ENCODE assay signal across 23 cellular contexts in genomic region chr18:77439888-77440287, GRCh38.
DNase-seq lines count a peak whose midpoint lies in the region; ATAC-seq, FAIRE-seq and TF ChIP-seq lines count a peak whose summit lies in the region.
"Had no signal": no experiment of that assay in that cellular context is flagged by ENCODE, and none has a peak within 500 bp of the region (broad histone marks: within the 10 kb centered on the region; RNA-seq: fewer than 3 reads in every experiment).

No MANE protein-coding gene starts in this region.

- no peak overlapping the region for H3K23ac ChIP-seq in mesenchymal stem cell (ENCODE audit: low read length in 2 of 2)

- H3K4me3 ChIP-seq in mesenchymal stem cell (ENCODE audit: insufficient read depth in 1 of 2, low read depth in 1 of 2, low read length in 2 of 2) = no peak overlapping the region
- H3K4me3 ChIP-seq: A549; BLaER1 treated with 17β-estradiol and CSF1 and Interleukin-3, amounts not matched to agents 10 nM and 100 nM; GM12878 had no signal

- FAIRE-seq in D721Med (lab: Jason Lieb, UNC) = peak; percentile 84
- FAIRE-seq: A549, GM12878, GM12892, GM18507, GM19239 had no signal

- no peak overlapping the region for H2BK12ac ChIP-seq in mesenchymal stem cell (ENCODE audit: low read length in 2 of 2)

- H3K9me3 ChIP-seq in mesenchymal stem cell (ENCODE audit: control insufficient read depth, low read length) = no peaks in the 10 kb centered on the region
- H3K9me3 ChIP-seq: A549; BLaER1 treated with 17β-estradiol and CSF1 and Interleukin-3, amounts not matched to agents 10 nM and 100 nM; Caco-2 had no signal

- H2BK5ac ChIP-seq in mesenchymal stem cell (ENCODE audit: low read depth, low read length, poor library complexity, severe bottlenecking) = no peak overlapping the region

- H3K4me2 ChIP-seq in mesenchymal stem cell (ENCODE audit: low read length, poor library complexity, severe bottlenecking) = no peak overlapping the region
- H3K4me2 ChIP-seq: A549; BLaER1 treated with 17β-estradiol and CSF1 and Interleukin-3, amounts not matched to agents 10 nM and 100 nM had no signal

- ATAC-seq in GM18867 (IDR thresholded peaks at IDR 0.05; ENCODE audit: unreplicated experiment) = peak; percentile 69
- ATAC-seq: A549; CD8-positive, alpha-beta T cell; GM12878 had no signal

- no peaks in the 10 kb centered on the region for H3K27me3 ChIP-seq in mesenchymal stem cell (ENCODE audit: control insufficient read depth in 1 of 2, insufficient read depth in 1 of 2, low read length in 2 of 2)
- H3K27me3 ChIP-seq: BLaER1 treated with 17β-estradiol and CSF1 and Interleukin-3, amounts not matched to agents 10 nM and 100 nM had no signal

- DNase-seq in D721Med (ENCODE audit: insufficient read length, low spot score) = no peak
- DNase-seq in NCI-H526 treated with DMSO at 0.1 percent for 48 hours (lab: John Stamatoyannopoulos, UW) = peak; percentile 40
- DNase-seq in foreskin melanocyte = peak; percentile 10
- DNase-seq in mesenchymal stem cell = no peak
- no peak for DNase-seq in SHP77 treated with DMSO at 0.1 percent for 48 hours (lab: John Stamatoyannopoulos, UW)
- no peak for DNase-seq in NCI-H524 (lab: John Stamatoyannopoulos, UW)
- DNase-seq: AML-193; Caco-2; Calu3; CD4-positive, alpha-beta T cell; CD8-positive, alpha-beta T cell; DMS 273 treated with DMSO at 0.1 percent for 48 hours; DMS79 treated with DMSO at 0.1 percent for 48 hours; GF-D8 had no signal

- 89% methylated on average over 2 of the region's 2 CpGs for WGBS in mesenchymal stem cell

- H3K14ac ChIP-seq in mesenchymal stem cell (ENCODE audit: low read length in 2 of 2) = no peak overlapping the region

- H3K36me3 ChIP-seq in mesenchymal stem cell (ENCODE audit: control insufficient read depth in 1 of 2, insufficient read depth in 2 of 2, low read depth in 1 of 2, low read length in 2 of 2) = no peaks in the 10 kb centered on the region
- H3K36me3 ChIP-seq: BLaER1 treated with 17β-estradiol and CSF1 and Interleukin-3, amounts not matched to agents 10 nM and 100 nM had no signal

- no peak for TF ChIP-seq CTCF in D721Med (IDR thresholded peaks at IDR 0.05; ENCODE audit: insufficient read depth, missing control alignments)

- no peak overlapping the region for H3K9ac ChIP-seq in mesenchymal stem cell (ENCODE audit: low read length)
- H3K9ac ChIP-seq: BLaER1 treated with 17β-estradiol and CSF1 and Interleukin-3, amounts not matched to agents 10 nM and 100 nM had no signal

- H2BK15ac ChIP-seq in mesenchymal stem cell (ENCODE audit: low read depth, poor library complexity, severe bottlenecking) = no peak overlapping the region

- no peak overlapping the region for H2AFZ ChIP-seq in mesenchymal stem cell (ENCODE audit: low read depth, low read length)

- no peak overlapping the region for H3K18ac ChIP-seq in mesenchymal stem cell (ENCODE audit: low read depth in 1 of 2, low read length in 2 of 2)

- H3K4me1 ChIP-seq in mesenchymal stem cell (ENCODE audit: control insufficient read depth, insufficient read depth, low read depth, low read length) = no peaks in the 10 kb centered on the region
- H3K4me1 ChIP-seq: A549, Caco-2 had no signal

- H3K79me1 ChIP-seq in mesenchymal stem cell (replicated peaks; ENCODE audit: low read length, poor library complexity, severe bottlenecking) = no peaks in the 10 kb centered on the region

- no peak overlapping the region for H3K4ac ChIP-seq in mesenchymal stem cell (ENCODE audit: low read depth in 1 of 2, low read length in 2 of 2)

- H2AK5ac ChIP-seq in mesenchymal stem cell (ENCODE audit: low read length, severe bottlenecking) = no peak overlapping the region

- H4K8ac ChIP-seq in mesenchymal stem cell (ENCODE audit: low read length) = no peak overlapping the region

- H2BK120ac ChIP-seq in mesenchymal stem cell (ENCODE audit: low read depth, low read length) = no peak overlapping the region

- H3K27ac ChIP-seq in mesenchymal stem cell (ENCODE audit: low read length, poor library complexity, severe bottlenecking) = no peak overlapping the region
- H3K27ac ChIP-seq: 22Rv1, A549, C4-2B had no signal

- no peak overlapping the region for H4K91ac ChIP-seq in mesenchymal stem cell (ENCODE audit: low read length)

Comparison
In these comparisons a context has a peak if more than half of its experiments do, and no peak if none do; other contexts are left out.
1. DNase-seq: peak in NCI-H526 treated with DMSO at 0.1 percent for 48 hours (single experiment) and foreskin melanocyte (single experiment); none in D721Med (single experiment), mesenchymal stem cell (single experiment), SHP77 treated with DMSO at 0.1 percent for 48 hours (single experiment) and NCI-H524 (0 of 2).